In the genomic region with DNA sequence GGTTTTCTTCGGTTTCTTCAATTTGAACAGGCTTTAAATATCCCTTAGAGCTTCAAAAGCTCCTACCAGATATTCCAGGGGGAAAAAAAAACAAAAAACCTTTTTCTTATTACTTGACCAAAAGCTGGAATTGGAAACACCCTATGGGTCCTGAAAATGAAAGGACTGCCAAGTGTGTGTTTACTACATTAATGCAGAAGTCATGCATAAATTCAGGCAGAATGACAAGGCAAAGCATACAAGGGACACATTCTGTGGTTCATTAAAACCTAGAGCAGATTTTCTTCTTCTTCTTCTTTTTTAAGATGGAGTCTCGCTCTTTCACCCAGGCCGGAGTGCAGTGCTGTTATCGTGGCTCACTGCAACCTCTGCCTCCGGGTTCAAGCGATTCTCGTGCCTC, we compare ENCODE assay signal across 20 cellular contexts.
DNase-seq lines count a peak whose midpoint lies in the region; ATAC-seq and TF ChIP-seq lines count a peak whose summit lies in the region.
"Had no signal": no experiment of that assay in that cellular context is flagged by ENCODE, and none has a peak within 500 bp of the region (broad histone marks: within the 10 kb centered on the region; RNA-seq: fewer than 3 reads in every experiment).

No MANE protein-coding gene starts in this region.

- no peak overlapping the region for H3K9ac ChIP-seq in trophoblast cell (ENCODE audit: low read length)
- H3K9ac ChIP-seq: KMS-11 had no signal

- H3K4me3 Mint-ChIP-seq in CD14-positive monocyte, result peak overlapping the region; percentile 55 to 75
- H3K4me3 Mint-ChIP-seq in activated T-helper 17 cell treated with anti-CD3 and anti-CD28 coated beads, Interleukin-2, amount 50 U/mL, for 72 hours, result no peak overlapping the region

- H2BK120ac ChIP-seq in trophoblast cell (ENCODE audit: insufficient read depth, low read length, poor library complexity), result peak overlapping the region; percentile 27

- peaks cover 0 to 2% of the 10 kb centered on the region in 2 donors for H3K36me3 Mint-ChIP-seq in CD14-positive monocyte
- H3K36me3 Mint-ChIP-seq in activated T-helper 17 cell treated with anti-CD3 and anti-CD28 coated beads, Interleukin-2, amount 50 U/mL, for 72 hours (ENCODE audit: low read depth), result no peaks in the 10 kb centered on the region

- peaks cover 0 to 4% (median 0%) of the 10 kb centered on the region in 7 donors for H3K9me3 Mint-ChIP-seq in CD14-positive monocyte
- H3K9me3 Mint-ChIP-seq in activated T-helper 17 cell treated with anti-CD3 and anti-CD28 coated beads, Interleukin-2, amount 50 U/mL, for 72 hours, result no peaks in the 10 kb centered on the region

- no peak overlapping the region for H2AK5ac ChIP-seq in trophoblast cell (ENCODE audit: low read length)

- peaks cover 2% of the 10 kb centered on the region for H3K9me3 ChIP-seq in trophoblast cell (ENCODE audit: insufficient read depth, low read depth, low read length)

- DNase-seq in CD14-positive monocyte (ENCODE audit: low spot score), result no peak
- DNase-seq in fibroblast of peridontal ligament (ENCODE audit: extremely low read depth), result peak; percentile 10
- DNase-seq in trophoblast cell, result no peak
- DNase-seq in mesenteric fat pad (ENCODE audit: low spot score), result no peak
- no peak for DNase-seq in kidney tubule cell (ENCODE audit: low spot score)
- no peak for DNase-seq in activated effector memory CD4-positive, alpha-beta T cell treated with anti-CD3 and anti-CD28 coated beads, Interleukin-2, amount 50 U/mL, for 16 hours
- DNase-seq: AML-193; C1 segment of cervical spinal cord; CD8-positive, alpha-beta memory T cell; IMR-90; NCI-H1105; NCI-H146; NCI-H2029; NCI-H345; NCI-H524; NCI-H774; Right ventricle myocardium superior had no signal

- H4K8ac ChIP-seq in trophoblast cell (ENCODE audit: low read depth, low read length), result no peak overlapping the region

- H4K12ac ChIP-seq in trophoblast cell (ENCODE audit: low read depth, low read length), result no peak overlapping the region

- H3K23ac ChIP-seq in trophoblast cell (ENCODE audit: low read length), result no peak overlapping the region

- H3K4me1 Mint-ChIP-seq in CD14-positive monocyte, result peaks cover 39% of the 10 kb centered on the region
- H3K4me1 Mint-ChIP-seq in activated T-helper 17 cell treated with anti-CD3 and anti-CD28 coated beads, Interleukin-2, amount 50 U/mL, for 72 hours, result peaks cover 26% of the 10 kb centered on the region

- peak overlapping the region in 1 of 7 donors; percentile 22 for H3K27ac Mint-ChIP-seq in CD14-positive monocyte
- peak overlapping the region; percentile 56 for H3K27ac Mint-ChIP-seq in activated T-helper 17 cell treated with anti-CD3 and anti-CD28 coated beads, Interleukin-2, amount 50 U/mL, for 72 hours

- H3K18ac ChIP-seq in trophoblast cell (ENCODE audit: low read length), result no peak overlapping the region

- intact Hi-C loops in CD14-positive monocyte (cut with micrococcal nuclease), result no loop called here

- H2BK12ac ChIP-seq in trophoblast cell (ENCODE audit: low read length), result no peak overlapping the region

- WGBS in trophoblast cell (ENCODE audit: extremely low coverage, insufficient coverage, insufficient read length), result no CpG with 5 or more reads among the region's 7 CpGs

- H3K36me3 ChIP-seq in trophoblast cell (ENCODE audit: control insufficient read depth in 1 of 2, insufficient read depth in 2 of 2, low read length in 2 of 2), result no peaks in the 10 kb centered on the region

- no peak overlapping the region for H3K27ac ChIP-seq in trophoblast cell (ENCODE audit: low read depth, low read length)
- H3K27ac ChIP-seq: KMS-11 had no signal

- no peak overlapping the region for H2AFZ ChIP-seq in trophoblast cell (ENCODE audit: insufficient read depth, low read length, poor library complexity)

- peaks cover 5 to 9% (median 7%) of the 10 kb centered on the region in 3 donors for H3K27me3 Mint-ChIP-seq in CD14-positive monocyte (ENCODE audit: low read depth in 3 of 3)
- no peaks in the 10 kb centered on the region for H3K27me3 Mint-ChIP-seq in activated T-helper 17 cell treated with anti-CD3 and anti-CD28 coated beads, Interleukin-2, amount 50 U/mL, for 72 hours
- H3K27me3 Mint-ChIP-seq: CD8-positive, alpha-beta memory T cell had no signal

- ATAC-seq in activated T-helper 17 cell treated with anti-CD3 and anti-CD28 coated beads, Interleukin-2, amount 50 U/mL, for 72 hours (replicated peaks), result no peak
- ATAC-seq in GM21737 (IDR thresholded peaks at IDR 0.05; ENCODE audit: unreplicated experiment), result no peak

- H3K79me2 ChIP-seq in trophoblast cell (ENCODE audit: control insufficient read depth, insufficient read depth, low read length, poor library complexity), result no peaks in the 10 kb centered on the region

- H3K79me1 ChIP-seq in trophoblast cell (ENCODE audit: low read length), result peaks cover 5% of the 10 kb centered on the region

- peaks cover 0 to 6% of the 10 kb centered on the region in 2 experiments for H3K4me1 ChIP-seq in trophoblast cell (ENCODE audit: control insufficient read depth in 1 of 2, insufficient read depth in 2 of 2, low read length in 2 of 2)

- H3K4me3 ChIP-seq in trophoblast cell (ENCODE audit: low read depth, low read length), result no peak overlapping the region

- TF ChIP-seq CTCF in CD14-positive monocyte (IDR thresholded peaks at IDR 0.05), result no peak

- no peaks in the 10 kb centered on the region for H3K27me3 ChIP-seq in trophoblast cell (ENCODE audit: insufficient read depth, low read length)

- H3K4me2 ChIP-seq in trophoblast cell (ENCODE audit: low read length), result no peak overlapping the region
- H3K4me2 ChIP-seq: KMS-11 had no signal

- H3K14ac ChIP-seq in trophoblast cell (ENCODE audit: low read length), result no peak overlapping the region

- no peak overlapping the region for H3K4ac ChIP-seq in trophoblast cell (ENCODE audit: low read depth, low read length)

- H4K91ac ChIP-seq in trophoblast cell (ENCODE audit: low read depth, low read length), result peak overlapping the region; percentile 45

- no peak overlapping the region for H2BK5ac ChIP-seq in trophoblast cell (ENCODE audit: low read depth, low read length, poor library complexity)
